27 cellular contexts compared by ENCODE assay signal in the genomic region with DNA sequence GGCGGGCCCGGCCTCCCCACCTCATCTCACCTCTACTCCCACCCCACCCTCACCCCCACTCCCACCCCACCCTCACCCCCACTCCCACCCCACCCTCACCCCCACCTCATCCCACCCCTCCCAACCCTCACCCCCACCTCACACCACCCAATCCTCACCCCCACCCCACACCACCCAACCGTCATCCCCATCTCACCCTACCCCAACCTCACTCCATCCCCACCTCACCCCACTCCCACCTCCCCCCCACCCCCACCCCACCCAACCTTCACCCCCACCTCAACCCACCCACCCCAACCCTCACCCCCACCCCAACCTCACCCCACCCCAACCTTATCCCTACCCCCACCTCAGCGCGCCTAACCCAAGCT. TPM values are rescaled to one million over a fixed set of nuclear protein-coding genes. Genes with fewer than 3 reads are reported as not detected.
A peak's percentile ranks its signal among the peaks of the same experiment; 100 is the strongest.
DNase-seq lines count a peak whose midpoint lies in the region; ATAC-seq and TF ChIP-seq lines count a peak whose summit lies in the region.
"Had no signal": no experiment of that assay in that cellular context is flagged by ENCODE, and none has a peak within 500 bp of the region (broad histone marks: within the 10 kb centered on the region; RNA-seq: fewer than 3 reads in every experiment).

No MANE protein-coding gene starts in this region.

- H3K27ac Mint-ChIP-seq in stimulated activated naive CD8-positive, alpha-beta T cell treated with anti-CD3 and anti-CD28 coated beads, Interleukin-15, amount 100 ng/mL, for 72 hours = no peak overlapping the region
- H3K27ac Mint-ChIP-seq: CD14-positive monocyte; CD4-positive, alpha-beta memory T cell; CD4-positive, CD25-positive, alpha-beta regulatory T cell had no signal

- H3K4me1 Mint-ChIP-seq in stimulated activated naive CD8-positive, alpha-beta T cell treated with anti-CD3 and anti-CD28 coated beads, Interleukin-15, amount 100 ng/mL, for 72 hours = peaks cover 11% of the 10 kb centered on the region

- no peak overlapping the region for H3K4me2 ChIP-seq in osteoblast (ENCODE audit: insufficient read depth, low read length)

- H3K4me1 ChIP-seq in osteoblast (ENCODE audit: insufficient read depth, low read length) (no peaks in the 10 kb centered on the region), testis (peaks cover 5% of the 10 kb centered on the region)
- H3K4me1 ChIP-seq: BE2C had no signal

- no peak for TF ChIP-seq POLR2A in testis (IDR thresholded peaks at IDR 0.05)

- peaks cover 20% of the 10 kb centered on the region for H3K27me3 Mint-ChIP-seq in stimulated activated naive CD8-positive, alpha-beta T cell treated with anti-CD3 and anti-CD28 coated beads, Interleukin-15, amount 100 ng/mL, for 72 hours

- TF ChIP-seq CTCF in coronary artery (IDR thresholded peaks at IDR 0.05) (no peak), osteoblast (IDR thresholded peaks at IDR 0.05; ENCODE audit: extremely low read depth, low read depth, low read length) (no peak), testis (IDR thresholded peaks at IDR 0.05) (no peak), GM20000 (IDR thresholded peaks at IDR 0.05; ENCODE audit: extremely low read depth, missing control alignments) (no peak)

- H3K9me3 Mint-ChIP-seq in stimulated activated naive CD8-positive, alpha-beta T cell treated with anti-CD3 and anti-CD28 coated beads, Interleukin-15, amount 100 ng/mL, for 72 hours = peaks cover under 1 to 5% of the 10 kb centered on the region in 2 donors
- H3K9me3 Mint-ChIP-seq: CD4-positive, alpha-beta memory T cell; CD4-positive, CD25-positive, alpha-beta regulatory T cell; CD8-positive, alpha-beta memory T cell had no signal

- H3K4me3 ChIP-seq in coronary artery (peak overlapping the region; percentile 64), osteoblast (ENCODE audit: insufficient read depth, low read length) (no peak overlapping the region), testis (peak overlapping the region; percentile 45 to 59)
- H3K4me3 ChIP-seq: BLaER1 had no signal

- WGBS in testis, 2 donors = 50 to 68% methylated on average over 2 to 3 of the region's 5 CpGs

- H3K9me3 ChIP-seq in osteoblast (ENCODE audit: low read depth, low read length) (no peaks in the 10 kb centered on the region), testis (no peaks in the 10 kb centered on the region)
- H3K9me3 ChIP-seq: BE2C had no signal

- no peak overlapping the region for H2AFZ ChIP-seq in osteoblast (ENCODE audit: low read length)

- ATAC-seq in stimulated activated naive CD8-positive, alpha-beta T cell treated with anti-CD3 and anti-CD28 coated beads, Interleukin-15, amount 100 ng/mL, for 72 hours = peak; percentile 69
- no peak for ATAC-seq in stimulated activated naive CD8-positive, alpha-beta T cell treated with anti-CD3 and anti-CD28 coated beads, Interleukin-15, Interleukin-2, amounts not matched to agents 100 U/mL and 50 U/mL, for 24 hours

- intact Hi-C loops in testis (cut with DNase I; ENCODE audit: low total_unique reads) = no loop called here

- H3K27ac ChIP-seq in coronary artery (no peak overlapping the region), osteoblast (ENCODE audit: low read depth, low read length) (no peak overlapping the region), testis (no peak overlapping the region)
- H3K27ac ChIP-seq: BLaER1 had no signal

- H3K27me3 ChIP-seq in osteoblast (ENCODE audit: insufficient read depth, low read length) = peaks cover 12% of the 10 kb centered on the region
- H3K27me3 ChIP-seq in testis = no peaks in the 10 kb centered on the region
- H3K27me3 ChIP-seq: BE2C, BLaER1 had no signal

- H3K36me3 ChIP-seq in osteoblast (ENCODE audit: insufficient read depth, low read length) (no peaks in the 10 kb centered on the region), testis (ENCODE audit: low read depth, missing control alignments) (no peaks in the 10 kb centered on the region)
- H3K36me3 ChIP-seq: BE2C, BLaER1 had no signal

- no peak for DNase-seq in stimulated activated naive CD8-positive, alpha-beta T cell treated with anti-CD3 and anti-CD28 coated beads, Interleukin-15, amount 100 ng/mL, for 72 hours
- no peak for DNase-seq in stimulated activated naive CD8-positive, alpha-beta T cell treated with anti-CD3 and anti-CD28 coated beads, Interleukin-15, Interleukin-2, amounts not matched to agents 100 U/mL and 50 U/mL, for 24 hours
- DNase-seq in coronary artery (ENCODE audit: low spot score) (no peak), osteoblast (ENCODE audit: insufficient read length, low spot score, missing footprints) (peak; percentile 43), testis (no peak), HCEC 1CT (no peak), GM20000 (ENCODE audit: low spot score) (no peak), activated T-cell treated with anti-CD3 and anti-CD28 coated beads for 4 hours (no peak)
- DNase-seq: 8988T; ACHN; BE2C; CD4-positive, CD25-positive, alpha-beta regulatory T cell; CD8-positive, alpha-beta memory T cell; COR-L47; DMS 273 treated with DMSO at 0.1 percent for 48 hours; DMS153; DMS53; DMS79; DND-41; EL; GDM1 had no signal

- H3K79me2 ChIP-seq in osteoblast (ENCODE audit: insufficient read depth, low read length) = no peaks in the 10 kb centered on the region

- H4K20me1 ChIP-seq in osteoblast (ENCODE audit: insufficient read depth, low read length) = no peaks in the 10 kb centered on the region
- H4K20me1 ChIP-seq: BLaER1 had no signal

- no peak overlapping the region for H3K4me3 Mint-ChIP-seq in stimulated activated naive CD8-positive, alpha-beta T cell treated with anti-CD3 and anti-CD28 coated beads, Interleukin-15, amount 100 ng/mL, for 72 hours
- H3K4me3 Mint-ChIP-seq: CD4-positive, alpha-beta memory T cell; CD4-positive, CD25-positive, alpha-beta regulatory T cell; CD8-positive, alpha-beta memory T cell had no signal

RNA-seq across cellular contexts. Expression of a gene that starts 13.4 kb away (rescaled TPM):
- under 0.01 TPM in 1 of 2 replicates, not detected in the other for total RNA-seq in osteoblast
- 1 to 10 TPM in 1 of 2 donors, under 1 TPM in 1; 0.87 to 1.7 TPM for total RNA-seq in testis
- polyA plus RNA-seq in testis (ENCODE audit: insufficient read depth, low read depth, low replicate concordance) = not detected
- total RNA-seq: CD4-positive, alpha-beta memory T cell; CD4-positive, CD25-positive, alpha-beta regulatory T cell; CD8-positive, alpha-beta memory T cell; Daoy; G401 had no signal
- polyA plus RNA-seq: AG04450; CD14-positive monocyte; CD4-positive, alpha-beta memory T cell; CD4-positive, CD25-positive, alpha-beta regulatory T cell; CD8-positive, alpha-beta memory T cell had no signal

RNA-seq across cellular contexts. Expression of a gene that starts 51.2 kb away (rescaled TPM):
- total RNA-seq in osteoblast = 13.4 and 18.9 TPM in 2 replicates
- 10 to 100 TPM; 26.6 to 28.6 TPM for total RNA-seq in testis
- polyA plus RNA-seq in testis (ENCODE audit: insufficient read depth, low read depth, low replicate concordance) = 16.3 TPM
